Comparison of ENCODE assay signal across 9 cellular contexts in the genomic region with DNA sequence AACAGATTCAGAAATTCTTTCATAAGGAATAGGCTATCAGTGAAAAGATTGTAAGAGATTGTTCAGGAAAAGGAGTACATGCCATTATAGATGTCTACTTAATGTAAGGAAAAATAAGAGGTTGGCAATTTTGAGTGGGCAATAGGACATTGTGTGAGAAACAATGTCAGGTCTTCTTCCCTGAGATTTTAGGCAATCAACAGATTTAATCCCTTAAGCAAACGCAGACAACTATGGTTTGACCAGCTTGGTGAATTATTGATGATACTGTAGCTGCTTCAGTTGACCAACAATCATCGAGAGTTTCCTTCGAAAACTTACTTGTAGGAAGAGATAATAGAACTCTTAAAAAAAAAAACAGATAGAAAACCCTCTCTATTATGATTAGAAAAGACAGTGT. TPM values are rescaled to one million over a fixed set of nuclear protein-coding genes. Genes with fewer than 3 reads are reported as not detected.
"Had no signal": no experiment of that assay in that cellular context is flagged by ENCODE, and none has a peak within 500 bp of the region (broad histone marks: within the 10 kb centered on the region; RNA-seq: fewer than 3 reads in every experiment).

No MANE protein-coding gene starts in this region.

- H2AFZ ChIP-seq: GM23248 had no signal

- ATAC-seq: K562 had no signal

- H3K27ac Mint-ChIP-seq: H9 had no signal

- H3K4me3 ChIP-seq: GM23248, K562 had no signal

- H3K9me3 Mint-ChIP-seq: H9 had no signal

- H3K4me1 Mint-ChIP-seq: H9 had no signal

- H3K4me3 Mint-ChIP-seq: H9 had no signal

- H3K27ac ChIP-seq: GM23248, HL-60 had no signal

- DNase-seq: GM23248, H9, HCEC 1CT, IMR-90, KG1 had no signal

RNA-seq across cellular contexts. Expression of a gene that starts 8.1 kb away (rescaled TPM):
- total RNA-seq: GM23248, H9, HT1080, IMR-90, K562 had no signal
- polyA plus RNA-seq: GM23248, IMR-90 had no signal

RNA-seq across cellular contexts. Expression of a gene that starts 40.1 kb away (rescaled TPM):
- total RNA-seq: GM23248, H1, H9, HT1080, IMR-90, K562 had no signal
- polyA plus RNA-seq: GM23248, H1, IMR-90, K562 had no signal
